ENCODE assay signal across 1 cellular context in genomic region chr13:52968074-52968700, GRCh38.
TF ChIP-seq lines count a peak whose summit lies in the region.

No MANE protein-coding gene starts in this region.

TF ChIP-seq in WTC11, 78 proteins besides CTCF, POLR2A, EP300 and RAD21 (continued from another document and continues in another):
- TF ChIP-seq ZNF532 (CRISPR knock-in tag; IDR thresholded peaks at IDR 0.05; ENCODE audit: borderline replicate concordance) (no peak), PRDM15 (CRISPR knock-in tag; IDR thresholded peaks at IDR 0.05) (peak; percentile 60), SMAD4 (CRISPR knock-in tag; IDR thresholded peaks at IDR 0.05) (no peak), IRF2 (CRISPR knock-in tag; IDR thresholded peaks at IDR 0.05; ENCODE audit: borderline replicate concordance, low read depth) (no peak), ZNF232 (CRISPR knock-in tag; IDR thresholded peaks at IDR 0.05) (no peak), E2F1 (CRISPR knock-in tag; IDR thresholded peaks at IDR 0.05) (peak; percentile 57; the same call in 1 of the 2 replicates), ATF3 (CRISPR knock-in tag; conservative IDR thresholded peaks at IDR 0.05) (no peak), ATF6 (CRISPR knock-in tag; IDR thresholded peaks at IDR 0.05) (no peak), ESRRA (CRISPR knock-in tag; IDR thresholded peaks at IDR 0.05; ENCODE audit: borderline replicate concordance) (no peak), SP1 (CRISPR knock-in tag; conservative IDR thresholded peaks at IDR 0.05) (peak; percentile 63; the same call in 1 of the 2 replicates), GABPB1 (CRISPR knock-in tag; IDR thresholded peaks at IDR 0.05) (no peak), PREB (CRISPR knock-in tag; IDR thresholded peaks at IDR 0.05; ENCODE audit: borderline replicate concordance) (no peak), TCF7 (CRISPR knock-in tag; IDR thresholded peaks at IDR 0.05; ENCODE audit: low read depth) (no peak), EMX1 (CRISPR knock-in tag; IDR thresholded peaks at IDR 0.05) (no peak), ZBTB43 (CRISPR knock-in tag; IDR thresholded peaks at IDR 0.05) (no peak), ZNF219 (CRISPR knock-in tag; IDR thresholded peaks at IDR 0.05; ENCODE audit: borderline replicate concordance) (no peak), USF1 (CRISPR knock-in tag; IDR thresholded peaks at IDR 0.05) (no peak), ARID4B (CRISPR knock-in tag; IDR thresholded peaks at IDR 0.05; ENCODE audit: borderline replicate concordance) (peak; percentile 87; the same call in 1 of the 2 replicates), ERG (CRISPR knock-in tag; IDR thresholded peaks at IDR 0.05) (no peak), FOXP1 (CRISPR knock-in tag; IDR thresholded peaks at IDR 0.05; ENCODE audit: borderline replicate concordance) (peak; percentile 68; the same call in 1 of the 2 replicates), AFF4 (CRISPR knock-in tag; IDR thresholded peaks at IDR 0.05; ENCODE audit: borderline replicate concordance) (0 out of 2 replicates have a peak, but pooled peaks have one; percentile 83)
